20 cellular contexts compared by ENCODE assay signal in genomic region chr3:55572816-55573215, GRCh38.
"Had no signal": no experiment of that assay in that cellular context is flagged by ENCODE, and none has a peak within 500 bp of the region (broad histone marks: within the 10 kb centered on the region; RNA-seq: fewer than 3 reads in every experiment).

No MANE protein-coding gene starts in this region.

- H3K4me2 ChIP-seq: SK-N-SH had no signal

- FAIRE-seq: RCC 7860 had no signal

- H3K9me3 ChIP-seq: SK-N-SH had no signal

- DNase-seq: KBM-7, MV-4-11, NCI-H1048, NCI-H1105, NCI-H1417, NCI-H1436 treated with DMSO at 0.1 percent for 48 hours, NCI-H1694, NCI-H187 treated with DMSO at 0.1 percent for 48 hours, NCI-H2029 treated with DMSO at 0.1 percent for 48 hours, NCI-H2171 treated with DMSO at 0.1 percent for 48 hours, NCI-H345, NCI-H446 treated with DMSO at 0.1 percent for 48 hours, NCI-H510A treated with DMSO at 0.1 percent for 48 hours, NCI-H526, NCI-H82, OCI-M1, RPMI8226, SK-N-SH, SW 1271 had no signal

- H3K9ac ChIP-seq: SK-N-SH had no signal
